In genomic region chr6:35919827-35920751, GRCh38 we compare ENCODE assay signal across 1 cellular context.
A peak's percentile ranks its signal among the peaks of the same experiment; 100 is the strongest.
TF ChIP-seq lines count a peak whose summit lies in the region.

No MANE protein-coding gene starts in this region.

TF ChIP-seq in K562, 482 proteins besides CTCF, POLR2A, EP300 and RAD21 (continued from another document and continues in another):
- TF ChIP-seq ZNF263 (CRISPR knock-in tag; IDR thresholded peaks at IDR 0.05; ENCODE audit: borderline replicate concordance) (0 out of 2 replicates have a peak, but pooled peaks have one; percentile 2), NR2C1 (IDR thresholded peaks at IDR 0.05) (no peak), NR2C1 (tag; IDR thresholded peaks at IDR 0.05) (no peak), ZNF12 (CRISPR knock-in tag; IDR thresholded peaks at IDR 0.05) (peak; percentile 11; the same call in 1 of the 2 replicates), ZBTB8A (IDR thresholded peaks at IDR 0.05; ENCODE audit: partially characterized antibody) (no peak), ZNF384 (IDR thresholded peaks at IDR 0.05; ENCODE audit: low read depth, low read length) (no peak), ZNF146 (CRISPR knock-in tag; IDR thresholded peaks at IDR 0.05; ENCODE audit: unreplicated experiment) (no peak), ZNF655 (CRISPR knock-in tag; IDR thresholded peaks at IDR 0.05) (no peak), ZHX1 (conservative IDR thresholded peaks at IDR 0.05; ENCODE audit: low read length) (no peak), FOS (IDR thresholded peaks at IDR 0.05; ENCODE audit: extremely low read depth, insufficient read length) (no peak), HMG20B (CRISPR knock-in tag; IDR thresholded peaks at IDR 0.05) (no peak), ZBTB12 (CRISPR knock-in tag; IDR thresholded peaks at IDR 0.05) (no peak), ATF3 (IDR thresholded peaks at IDR 0.05) (no peak), ATF3 (CRISPR knock-in tag; conservative IDR thresholded peaks at IDR 0.05) (no peak), RCOR1 (IDR thresholded peaks at IDR 0.05; ENCODE audit: borderline replicate concordance in 1 of 2, low read depth in 2 of 2, low read length in 2 of 2) (no peak), TARDBP (IDR thresholded peaks at IDR 0.05) (peak; percentile 40; the same call in 1 of the 2 replicates), ZNF174 (CRISPR knock-in tag; IDR thresholded peaks at IDR 0.05) (no peak), ZNF707 (CRISPR knock-in tag; conservative IDR thresholded peaks at IDR 0.05) (no peak), POLR2AphosphoS2 (IDR thresholded peaks at IDR 0.05; ENCODE audit: low read length) (no peak), UBTF (IDR thresholded peaks at IDR 0.05; ENCODE audit: borderline replicate concordance in 1 of 2, low read depth in 2 of 2, low read length in 2 of 2) (no peak; a peak in 1 of 4 replicates), ZNF444 (CRISPR knock-in tag; IDR thresholded peaks at IDR 0.05) (no peak), ATF7 (IDR thresholded peaks at IDR 0.05) (peak; percentile 28; the same call in 1 of the 2 replicates), CREBBP (IDR thresholded peaks at IDR 0.05; ENCODE audit: low read depth, low read length) (no peak), TRIM28 (IDR thresholded peaks at IDR 0.05) (no peak), HDAC2 (IDR thresholded peaks at IDR 0.05) (no peak; the same call in 1 of the 2 replicates), TCF7L2 (IDR thresholded peaks at IDR 0.05; ENCODE audit: low read depth, low read length) (no peak), ZBTB1 (CRISPR knock-in tag; IDR thresholded peaks at IDR 0.05; ENCODE audit: borderline replicate concordance, low read depth) (no peak), ARNT (IDR thresholded peaks at IDR 0.05) (no peak), ZC3H11A (IDR thresholded peaks at IDR 0.05; ENCODE audit: low read depth, low read length) (no peak), TRIM25 (IDR thresholded peaks at IDR 0.05; ENCODE audit: borderline replicate concordance) (no peak), HNRNPK (IDR thresholded peaks at IDR 0.05; ENCODE audit: low read depth, low read length, poor library complexity, severe bottlenecking) (no peak), ZNF77 (CRISPR knock-in tag; IDR thresholded peaks at IDR 0.05) (no peak), KDM1A (IDR thresholded peaks at IDR 0.05) (no peak), NFXL1 (CRISPR knock-in tag; IDR thresholded peaks at IDR 0.05) (no peak), TEAD2 (tag; IDR thresholded peaks at IDR 0.05) (no peak), ZBTB40 (IDR thresholded peaks at IDR 0.05) (no peak), ZBTB40 (CRISPR knock-in tag; IDR thresholded peaks at IDR 0.05) (no peak), ID3 (CRISPR knock-in tag; IDR thresholded peaks at IDR 0.05) (no peak), ID3 (tag; IDR thresholded peaks at IDR 0.05) (no peak), ZNF551 (CRISPR knock-in tag; IDR thresholded peaks at IDR 0.05) (no peak), ZNF583 (CRISPR knock-in tag; IDR thresholded peaks at IDR 0.05) (no peak), SREBF2 (CRISPR knock-in tag; IDR thresholded peaks at IDR 0.05) (0 out of 2 replicates have a peak, but pooled peaks have one; percentile 24), JUND (IDR thresholded peaks at IDR 0.05; ENCODE audit: borderline replicate concordance, low read depth, low read length) (no peak), JUND (tag; IDR thresholded peaks at IDR 0.05; ENCODE audit: borderline replicate concordance, low read depth, low read length) (no peak), HDAC8 (tag; IDR thresholded peaks at IDR 0.05) (no peak), KLF6 (CRISPR knock-in tag; IDR thresholded peaks at IDR 0.05; ENCODE audit: borderline replicate concordance) (no peak), TBP (optimal IDR thresholded peaks at IDR 0.05; ENCODE audit: low read depth, low read length) (no peak)
